22 cellular contexts compared by ENCODE assay signal in the genomic region with DNA sequence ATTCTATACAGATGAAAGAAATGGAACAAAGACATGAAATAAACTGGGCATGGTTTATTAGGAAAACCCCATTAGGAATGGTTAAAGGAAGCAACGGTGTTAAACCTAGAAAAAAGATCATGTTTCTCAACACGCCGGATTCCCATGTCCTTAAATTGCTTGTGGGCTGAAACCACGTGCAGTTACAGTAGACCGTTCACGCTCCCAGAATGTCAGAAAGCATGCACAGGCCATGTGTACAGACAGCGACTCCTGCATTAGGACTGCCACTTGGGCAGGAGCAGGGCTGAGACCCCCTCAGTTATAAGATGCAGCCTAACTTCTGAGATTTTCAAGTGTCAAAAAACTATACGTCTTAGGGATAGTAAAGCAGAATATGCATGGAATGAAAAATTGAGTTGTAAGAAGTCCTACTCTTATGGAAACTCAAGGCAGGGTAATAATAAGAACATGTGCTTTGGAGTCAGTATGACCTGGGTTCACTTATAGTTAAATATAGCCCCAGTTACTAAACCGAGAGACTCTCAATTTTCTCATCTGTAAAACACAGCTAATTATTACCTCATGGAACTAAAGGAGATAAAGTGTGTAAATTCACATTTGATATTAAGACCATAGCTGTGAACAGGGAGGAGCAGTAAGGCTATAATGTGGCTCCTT.
"Had no signal": no experiment of that assay in that cellular context is flagged by ENCODE, and none has a peak within 500 bp of the region (broad histone marks: within the 10 kb centered on the region; RNA-seq: fewer than 3 reads in every experiment).

No MANE protein-coding gene starts in this region.

- H3K27ac Mint-ChIP-seq: natural killer cell treated with Interleukin-12 subunit alpha and Interleukin-12 subunit beta and Interleukin-15 and Interleukin-18, amount 100 ng/mL, for 72 hours; progenitor cell of endocrine pancreas; stimulated activated naive CD8-positive, alpha-beta T cell treated with anti-CD3 and anti-CD28 coated beads, Interleukin-15, amount 100 ng/mL, for 72 hours had no signal

- H3K4me1 ChIP-seq: esophagus muscularis mucosa, lower lobe of right lung, parathyroid adenoma, right atrium auricular region, sigmoid colon, thyroid gland, vagina had no signal

- DNase-seq: dermis blood vessel endothelial cell; effector memory CD4-positive, alpha-beta T cell; head of caudate nucleus; left ventricle myocardium superior; lower lobe of right lung; sigmoid colon; small intestine; stimulated activated CD4-positive, alpha-beta T cell treated with anti-CD3 and anti-CD28 coated beads, Interleukin-15, amount 100 ng/mL, for 24 hours; stimulated activated CD4-positive, alpha-beta T cell treated with anti-CD3 and anti-CD28 coated beads, Interleukin-2, amount 100 ng/mL, for 48 hours; stimulated activated CD8-positive, alpha-beta memory T cell treated with anti-CD3 and anti-CD28 coated beads, Interleukin-4, amount 100 ng/mL, for 48 hours; stimulated activated naive CD4-positive, alpha-beta T cell; stimulated activated naive CD8-positive, alpha-beta T cell treated with anti-CD3 and anti-CD28 coated beads, Interleukin-15, amount 100 ng/mL, for 72 hours; thyroid gland; trophoblast cell had no signal

- H3K27me3 ChIP-seq: esophagus muscularis mucosa, right atrium auricular region, sigmoid colon, thyroid gland, vagina had no signal

- H3K9me3 ChIP-seq: esophagus muscularis mucosa, lower lobe of right lung, right atrium auricular region, sigmoid colon, thyroid gland, vagina had no signal

- H2AFZ ChIP-seq: parathyroid adenoma had no signal

- H3K9me3 Mint-ChIP-seq: natural killer cell treated with Interleukin-12 subunit alpha and Interleukin-12 subunit beta and Interleukin-15 and Interleukin-18, amount 100 ng/mL, for 72 hours; neural crest cell; stimulated activated naive CD8-positive, alpha-beta T cell treated with anti-CD3 and anti-CD28 coated beads, Interleukin-15, amount 100 ng/mL, for 72 hours had no signal

- H3K4me3 ChIP-seq: coronary artery, esophagus muscularis mucosa, lower lobe of right lung, right atrium auricular region, sigmoid colon, thyroid gland, vagina had no signal

- H3K4me3 Mint-ChIP-seq: natural killer cell treated with Interleukin-12 subunit alpha and Interleukin-12 subunit beta and Interleukin-15 and Interleukin-18, amount 100 ng/mL, for 72 hours; neural crest cell; stimulated activated naive CD8-positive, alpha-beta T cell treated with anti-CD3 and anti-CD28 coated beads, Interleukin-15, amount 100 ng/mL, for 72 hours had no signal

- H3K27ac ChIP-seq: coronary artery, esophagus muscularis mucosa, lower lobe of right lung, parathyroid adenoma, right atrium auricular region, sigmoid colon, thyroid gland, vagina had no signal

- ATAC-seq: left ventricle myocardium superior; lower lobe of right lung; natural killer cell treated with Interleukin-12 subunit alpha and Interleukin-12 subunit beta and Interleukin-15 and Interleukin-18, amount 100 ng/mL, for 72 hours; stimulated activated naive CD8-positive, alpha-beta T cell treated with anti-CD3 and anti-CD28 coated beads, Interleukin-15, amount 100 ng/mL, for 72 hours had no signal

- H3K36me3 ChIP-seq: esophagus muscularis mucosa, lower lobe of right lung, right atrium auricular region, sigmoid colon, thyroid gland, vagina had no signal

- H3K36me3 Mint-ChIP-seq: natural killer cell treated with Interleukin-12 subunit alpha and Interleukin-12 subunit beta and Interleukin-15 and Interleukin-18, amount 100 ng/mL, for 72 hours had no signal

- H3K9ac ChIP-seq: parathyroid adenoma had no signal

- H3K79me2 ChIP-seq: parathyroid adenoma had no signal
